ENCODE assay signal across 2 cellular contexts in genomic region chr2:105652014-105652796, GRCh38.
A peak's percentile ranks its signal among the peaks of the same experiment; 100 is the strongest.
TF ChIP-seq lines count a peak whose summit lies in the region.

No MANE protein-coding gene starts in this region.

TF ChIP-seq in WTC11, 78 proteins besides CTCF, POLR2A, EP300 and RAD21:
- TF ChIP-seq FOXP4 (CRISPR knock-in tag; IDR thresholded peaks at IDR 0.05), result peak; percentile 52; the same call in 1 of the 2 replicates
- TF ChIP-seq NR1H2 (CRISPR knock-in tag; IDR thresholded peaks at IDR 0.05), result no peak
- no peak for TF ChIP-seq TEAD4 (CRISPR knock-in tag; IDR thresholded peaks at IDR 0.05)
- TF ChIP-seq NR2C2 (CRISPR knock-in tag; IDR thresholded peaks at IDR 0.05), result no peak
- TF ChIP-seq SP1 (CRISPR knock-in tag; conservative IDR thresholded peaks at IDR 0.05), result 0 out of 2 replicates have a peak, but pooled peaks have one; percentile 24
- no peak for TF ChIP-seq ZBTB43 (CRISPR knock-in tag; IDR thresholded peaks at IDR 0.05)

TF ChIP-seq in H1, 55 proteins besides CTCF, POLR2A, EP300 and RAD21 (continued from another document):
- TF ChIP-seq MAX (IDR thresholded peaks at IDR 0.05) (0 out of 2 replicates have a peak, but pooled peaks have one; percentile 6), NANOG (IDR thresholded peaks at IDR 0.05; ENCODE audit: insufficient read depth, low read depth, low read length, poor library complexity, severe bottlenecking) (no peak)
